ENCODE assay signal across 1 cellular context in the genomic region with DNA sequence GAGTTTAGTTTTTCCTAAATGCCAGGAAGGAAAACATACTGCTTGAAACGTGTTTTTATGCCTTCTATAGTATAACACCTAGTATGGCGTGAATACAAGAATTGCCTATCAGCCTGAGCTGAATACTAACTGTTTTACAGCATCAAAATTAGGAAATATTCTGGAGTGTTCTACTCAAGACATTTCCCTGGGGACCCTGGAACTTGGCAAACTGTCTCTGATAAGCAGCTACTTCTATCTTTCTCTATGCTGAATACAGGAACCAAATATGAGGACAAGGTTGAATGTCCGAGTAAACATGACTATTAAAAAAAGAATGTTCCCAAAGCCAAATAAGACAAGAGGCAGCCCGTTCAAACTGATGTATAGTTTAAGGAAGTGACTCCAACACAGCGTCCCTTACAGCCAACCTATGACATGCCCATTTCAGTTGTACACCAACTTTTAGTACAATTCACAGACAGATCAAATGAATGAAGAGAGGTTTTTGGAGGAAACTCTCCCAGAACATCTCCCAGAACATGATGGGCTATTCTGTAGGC.
TF ChIP-seq lines count a peak whose summit lies in the region.

No MANE protein-coding gene starts in this region.

TF ChIP-seq in GM23338, 12 proteins besides CTCF, POLR2A, EP300 and RAD21 (continued from another document):
- TF ChIP-seq, protein P1, sequence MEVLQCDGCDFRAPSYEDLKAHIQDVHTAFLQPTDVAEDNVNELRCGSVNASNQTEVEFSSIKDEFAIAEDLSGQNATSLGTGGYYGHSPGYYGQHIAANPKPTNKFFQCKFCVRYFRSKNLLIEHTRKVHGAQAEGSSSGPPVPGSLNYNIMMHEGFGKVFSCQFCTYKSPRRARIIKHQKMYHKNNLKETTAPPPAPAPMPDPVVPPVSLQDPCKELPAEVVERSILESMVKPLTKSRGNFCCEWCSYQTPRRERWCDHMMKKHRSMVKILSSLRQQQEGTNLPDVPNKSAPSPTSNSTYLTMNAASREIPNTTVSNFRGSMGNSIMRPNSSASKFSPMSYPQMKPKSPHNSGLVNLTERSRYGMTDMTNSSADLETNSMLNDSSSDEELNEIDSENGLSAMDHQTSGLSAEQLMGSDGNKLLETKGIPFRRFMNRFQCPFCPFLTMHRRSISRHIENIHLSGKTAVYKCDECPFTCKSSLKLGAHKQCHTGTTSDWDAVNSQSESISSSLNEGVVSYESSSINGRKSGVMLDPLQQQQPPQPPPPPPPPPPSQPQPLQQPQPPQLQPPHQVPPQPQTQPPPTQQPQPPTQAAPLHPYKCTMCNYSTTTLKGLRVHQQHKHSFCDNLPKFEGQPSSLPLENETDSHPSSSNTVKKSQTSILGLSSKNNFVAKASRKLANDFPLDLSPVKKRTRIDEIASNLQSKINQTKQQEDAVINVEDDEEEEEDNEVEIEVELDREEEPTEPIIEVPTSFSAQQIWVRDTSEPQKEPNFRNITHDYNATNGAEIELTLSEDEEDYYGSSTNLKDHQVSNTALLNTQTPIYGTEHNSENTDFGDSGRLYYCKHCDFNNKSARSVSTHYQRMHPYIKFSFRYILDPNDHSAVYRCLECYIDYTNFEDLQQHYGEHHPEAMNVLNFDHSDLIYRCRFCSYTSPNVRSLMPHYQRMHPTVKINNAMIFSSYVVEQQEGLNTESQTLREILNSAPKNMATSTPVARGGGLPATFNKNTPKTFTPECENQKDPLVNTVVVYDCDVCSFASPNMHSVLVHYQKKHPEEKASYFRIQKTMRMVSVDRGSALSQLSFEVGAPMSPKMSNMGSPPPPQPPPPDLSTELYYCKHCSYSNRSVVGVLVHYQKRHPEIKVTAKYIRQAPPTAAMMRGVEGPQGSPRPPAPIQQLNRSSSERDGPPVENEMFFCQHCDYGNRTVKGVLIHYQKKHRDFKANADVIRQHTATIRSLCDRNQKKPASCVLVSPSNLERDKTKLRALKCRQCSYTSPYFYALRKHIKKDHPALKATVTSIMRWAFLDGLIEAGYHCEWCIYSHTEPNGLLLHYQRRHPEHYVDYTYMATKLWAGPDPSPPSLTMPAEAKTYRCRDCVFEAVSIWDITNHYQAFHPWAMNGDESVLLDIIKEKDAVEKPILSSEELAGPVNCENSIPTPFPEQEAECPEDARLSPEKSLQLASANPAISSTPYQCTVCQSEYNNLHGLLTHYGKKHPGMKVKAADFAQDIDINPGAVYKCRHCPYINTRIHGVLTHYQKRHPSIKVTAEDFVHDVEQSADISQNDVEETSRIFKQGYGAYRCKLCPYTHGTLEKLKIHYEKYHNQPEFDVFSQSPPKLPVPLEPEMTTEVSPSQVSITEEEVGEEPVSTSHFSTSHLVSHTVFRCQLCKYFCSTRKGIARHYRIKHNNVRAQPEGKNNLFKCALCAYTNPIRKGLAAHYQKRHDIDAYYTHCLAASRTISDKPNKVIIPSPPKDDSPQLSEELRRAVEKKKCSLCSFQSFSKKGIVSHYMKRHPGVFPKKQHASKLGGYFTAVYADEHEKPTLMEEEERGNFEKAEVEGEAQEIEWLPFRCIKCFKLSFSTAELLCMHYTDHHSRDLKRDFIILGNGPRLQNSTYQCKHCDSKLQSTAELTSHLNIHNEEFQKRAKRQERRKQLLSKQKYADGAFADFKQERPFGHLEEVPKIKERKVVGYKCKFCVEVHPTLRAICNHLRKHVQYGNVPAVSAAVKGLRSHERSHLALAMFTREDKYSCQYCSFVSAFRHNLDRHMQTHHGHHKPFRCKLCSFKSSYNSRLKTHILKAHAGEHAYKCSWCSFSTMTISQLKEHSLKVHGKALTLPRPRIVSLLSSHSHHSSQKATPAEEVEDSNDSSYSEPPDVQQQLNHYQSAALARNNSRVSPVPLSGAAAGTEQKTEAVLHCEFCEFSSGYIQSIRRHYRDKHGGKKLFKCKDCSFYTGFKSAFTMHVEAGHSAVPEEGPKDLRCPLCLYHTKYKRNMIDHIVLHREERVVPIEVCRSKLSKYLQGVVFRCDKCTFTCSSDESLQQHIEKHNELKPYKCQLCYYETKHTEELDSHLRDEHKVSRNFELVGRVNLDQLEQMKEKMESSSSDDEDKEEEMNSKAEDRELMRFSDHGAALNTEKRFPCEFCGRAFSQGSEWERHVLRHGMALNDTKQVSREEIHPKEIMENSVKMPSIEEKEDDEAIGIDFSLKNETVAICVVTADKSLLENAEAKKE (CRISPR knock-in tag; IDR thresholded peaks at IDR 0.05): no peak
- TF ChIP-seq POLR2AphosphoS5 (IDR thresholded peaks at IDR 0.05; ENCODE audit: low read depth) (no peak), NANOG (IDR thresholded peaks at IDR 0.05; ENCODE audit: borderline replicate concordance) (no peak), JUNB (IDR thresholded peaks at IDR 0.05; ENCODE audit: unreplicated experiment) (no peak), ZNF331 (CRISPR knock-in tag; IDR thresholded peaks at IDR 0.05; ENCODE audit: low read depth) (no peak), REST (IDR thresholded peaks at IDR 0.05; ENCODE audit: unreplicated experiment) (no peak)
TF ChIP-seq in GM23338: peak in this region for 0.
